Comparison of ENCODE assay signal across 8 cellular contexts in genomic region chr21:25607812-25608737, GRCh38. TPM values are rescaled to one million over a fixed set of nuclear protein-coding genes. Genes with fewer than 3 reads are reported as not detected.
A peak's percentile ranks its signal among the peaks of the same experiment; 100 is the strongest.
DNase-seq lines count a peak whose midpoint lies in the region; ATAC-seq, FAIRE-seq and TF ChIP-seq lines count a peak whose summit lies in the region.

No MANE protein-coding gene starts in this region.

- intact Hi-C loops in activated T-helper 2 cell treated with anti-CD3 and anti-CD28 coated beads, Interferon-gamma antibody, Interleukin-2, Interleukin-4, amounts not matched to agents 10 μg/mL and 5 μg/mL and 100 μg/mL, durations not matched to agents 14 hours and 24 hours and 36 hours (cut with micrococcal nuclease), result loop anchor here (1.0 to 2.0 kb wide), 9 partner anchors 29 to 1109 kb away; partner anchors contain the start of genes APP and JAM2

- in situ Hi-C loops in KBM-7 (cut with MboI; ENCODE audit: low pct_unique_long_range_greater_than_20kb, low sequenced_read_pairs), result no loop called here

- peak; percentile 69 for ATAC-seq in GM21737 (IDR thresholded peaks at IDR 0.05; ENCODE audit: unreplicated experiment)
- ATAC-seq in natural killer cell treated with Interleukin-12 subunit alpha and Interleukin-12 subunit beta and Interleukin-15 and Interleukin-18, amount 100 ng/mL, for 72 hours, result peak; percentile 81 to 84

- DNase-seq in DMS79 treated with DMSO at 0.1 percent for 48 hours (lab: John Stamatoyannopoulos, UW) (peak; percentile 70), KBM-7 (peak; percentile 89), RCC 7860 (ENCODE audit: low spot score) (peak; percentile 63), fibroblast of the aortic adventitia (ENCODE audit: low read depth) (peak; percentile 87)
- peak; percentile 71 for DNase-seq in activated T-helper 2 cell treated with anti-CD3 and anti-CD28 coated beads, Interferon-gamma antibody, Interleukin-2, Interleukin-4, amounts not matched to agents 10 μg/mL and 5 μg/mL and 100 μg/mL, durations not matched to agents 14 hours and 24 hours and 36 hours (ENCODE audit: low spot score)
- DNase-seq in natural killer cell treated with Interleukin-12 subunit alpha and Interleukin-12 subunit beta and Interleukin-15 and Interleukin-18, amount 100 ng/mL, for 72 hours (ENCODE audit: low spot score), result peak; percentile 78
- peak; percentile 50 to 82 (median 62) for DNase-seq in stimulated activated naive CD4-positive, alpha-beta T cell (lab: John Stamatoyannopoulos, UW)

- no peaks in the 10 kb centered on the region for H3K9me3 Mint-ChIP-seq in activated T-helper 2 cell treated with anti-CD3 and anti-CD28 coated beads, Interferon-gamma antibody, Interleukin-2, Interleukin-4, amounts not matched to agents 10 μg/mL and 5 μg/mL and 100 μg/mL, durations not matched to agents 14 hours and 24 hours and 36 hours
- no peaks in the 10 kb centered on the region for H3K9me3 Mint-ChIP-seq in natural killer cell treated with Interleukin-12 subunit alpha and Interleukin-12 subunit beta and Interleukin-15 and Interleukin-18, amount 100 ng/mL, for 72 hours

- peaks cover 26% of the 10 kb centered on the region for H3K4me1 Mint-ChIP-seq in activated T-helper 2 cell treated with anti-CD3 and anti-CD28 coated beads, Interferon-gamma antibody, Interleukin-2, Interleukin-4, amounts not matched to agents 10 μg/mL and 5 μg/mL and 100 μg/mL, durations not matched to agents 14 hours and 24 hours and 36 hours (ENCODE audit: low read depth)
- H3K4me1 Mint-ChIP-seq in natural killer cell treated with Interleukin-12 subunit alpha and Interleukin-12 subunit beta and Interleukin-15 and Interleukin-18, amount 100 ng/mL, for 72 hours (ENCODE audit: low read depth in 2 of 2), result peaks cover 26 to 31% of the 10 kb centered on the region in 2 donors

- peak; percentile 66 for FAIRE-seq in RCC 7860 (lab: Jason Lieb, UNC)

- H3K4me3 Mint-ChIP-seq in activated T-helper 2 cell treated with anti-CD3 and anti-CD28 coated beads, Interferon-gamma antibody, Interleukin-2, Interleukin-4, amounts not matched to agents 10 μg/mL and 5 μg/mL and 100 μg/mL, durations not matched to agents 14 hours and 24 hours and 36 hours (ENCODE audit: low read depth), result peak overlapping the region; percentile 100
- peak overlapping the region; percentile 93 for H3K4me3 Mint-ChIP-seq in natural killer cell treated with Interleukin-12 subunit alpha and Interleukin-12 subunit beta and Interleukin-15 and Interleukin-18, amount 100 ng/mL, for 72 hours

- peak overlapping the region; percentile 92 for H3K4me3 ChIP-seq in fibroblast of the aortic adventitia (ENCODE audit: low read depth, low read length)

- no peaks in the 10 kb centered on the region for H3K27me3 Mint-ChIP-seq in activated T-helper 2 cell treated with anti-CD3 and anti-CD28 coated beads, Interferon-gamma antibody, Interleukin-2, Interleukin-4, amounts not matched to agents 10 μg/mL and 5 μg/mL and 100 μg/mL, durations not matched to agents 14 hours and 24 hours and 36 hours (ENCODE audit: low read depth)
- no peaks in the 10 kb centered on the region for H3K27me3 Mint-ChIP-seq in natural killer cell treated with Interleukin-12 subunit alpha and Interleukin-12 subunit beta and Interleukin-15 and Interleukin-18, amount 100 ng/mL, for 72 hours

- peak; percentile 90 for TF ChIP-seq CTCF in fibroblast of the aortic adventitia (IDR thresholded peaks at IDR 0.05; ENCODE audit: insufficient read depth, low read length)

- H3K27ac Mint-ChIP-seq in activated T-helper 2 cell treated with anti-CD3 and anti-CD28 coated beads, Interferon-gamma antibody, Interleukin-2, Interleukin-4, amounts not matched to agents 10 μg/mL and 5 μg/mL and 100 μg/mL, durations not matched to agents 14 hours and 24 hours and 36 hours, result peak overlapping the region; percentile 98
- peak overlapping the region; percentile 83 to 92 for H3K27ac Mint-ChIP-seq in natural killer cell treated with Interleukin-12 subunit alpha and Interleukin-12 subunit beta and Interleukin-15 and Interleukin-18, amount 100 ng/mL, for 72 hours

- peaks cover 23% of the 10 kb centered on the region for H3K36me3 Mint-ChIP-seq in activated T-helper 2 cell treated with anti-CD3 and anti-CD28 coated beads, Interferon-gamma antibody, Interleukin-2, Interleukin-4, amounts not matched to agents 10 μg/mL and 5 μg/mL and 100 μg/mL, durations not matched to agents 14 hours and 24 hours and 36 hours (ENCODE audit: low read depth)
- H3K36me3 Mint-ChIP-seq in natural killer cell treated with Interleukin-12 subunit alpha and Interleukin-12 subunit beta and Interleukin-15 and Interleukin-18, amount 100 ng/mL, for 72 hours, result peaks cover 20% of the 10 kb centered on the region

RNA-seq across cellular contexts. Expression of gene MRPL39, which starts 0.8 kb away (rescaled TPM):
- 53.1 and 54.4 TPM in 2 replicates for total RNA-seq in activated T-helper 2 cell treated with anti-CD3 and anti-CD28 coated beads, Interferon-gamma antibody, Interleukin-2, Interleukin-4, amounts not matched to agents 10 μg/mL and 5 μg/mL and 100 μg/mL, durations not matched to agents 14 hours and 24 hours and 36 hours
- total RNA-seq in fibroblast of the aortic adventitia (ENCODE audit: low replicate concordance), result 7.6 and 36.1 TPM in 2 replicates
- 10 to 100 TPM; 40.6 to 46.1 TPM for total RNA-seq in natural killer cell treated with Interleukin-12 subunit alpha and Interleukin-12 subunit beta and Interleukin-15 and Interleukin-18, amount 100 ng/mL, for 72 hours

RNA-seq across cellular contexts. Expression of gene JAM2, which starts 31.0 kb away (rescaled TPM):
- 0.28 and 0.64 TPM in 2 replicates for total RNA-seq in activated T-helper 2 cell treated with anti-CD3 and anti-CD28 coated beads, Interferon-gamma antibody, Interleukin-2, Interleukin-4, amounts not matched to agents 10 μg/mL and 5 μg/mL and 100 μg/mL, durations not matched to agents 14 hours and 24 hours and 36 hours
- 1.1 and 3.0 TPM in 2 replicates for total RNA-seq in fibroblast of the aortic adventitia (ENCODE audit: low replicate concordance)
- total RNA-seq in natural killer cell treated with Interleukin-12 subunit alpha and Interleukin-12 subunit beta and Interleukin-15 and Interleukin-18, amount 100 ng/mL, for 72 hours, result under 1 TPM; 0.45 to 0.50 TPM

Comparison
In these comparisons a context has a peak if more than half of its experiments do, and no peak if none do; other contexts are left out.
1. Peak in every context shown above with its lines: DNase-seq, ATAC-seq and H3K4me3 ChIP-seq.